15 cellular contexts compared by ENCODE assay signal in genomic region chr4:99059550-99059949, GRCh38. TPM values are rescaled to one million over a fixed set of nuclear protein-coding genes. Genes with fewer than 3 reads are reported as not detected.
DNase-seq lines count a peak whose midpoint lies in the region; ATAC-seq, FAIRE-seq and TF ChIP-seq lines count a peak whose summit lies in the region.
"Had no signal": no experiment of that assay in that cellular context is flagged by ENCODE, and none has a peak within 500 bp of the region (broad histone marks: within the 10 kb centered on the region; RNA-seq: fewer than 3 reads in every experiment).

No MANE protein-coding gene starts in this region.

- H3K27ac Mint-ChIP-seq in CD8-positive, alpha-beta T cell = peak overlapping the region; percentile 74
- peak overlapping the region; percentile 78 for H3K27ac Mint-ChIP-seq in osteocyte (ENCODE audit: unreplicated experiment)
- H3K27ac Mint-ChIP-seq: activated naive CD8-positive, alpha-beta T cell; natural killer cell had no signal

- H3K27ac ChIP-seq in CD8-positive, alpha-beta T cell (ENCODE audit: low read depth, low read length) = no peak overlapping the region
- H3K27ac ChIP-seq in PC-9 (peak overlapping the region; percentile 85), endothelial cell of umbilical vein (ENCODE audit: insufficient read depth, low read depth, low read length) (peak overlapping the region; percentile 56)

- H3K4me1 ChIP-seq in CD8-positive, alpha-beta T cell (ENCODE audit: insufficient read depth, low read length) = peaks cover 3% of the 10 kb centered on the region
- peaks cover 23% of the 10 kb centered on the region for H3K4me1 ChIP-seq in PC-9 (replicated peaks; ENCODE audit: insufficient read depth)
- H3K4me1 ChIP-seq in endothelial cell of umbilical vein (ENCODE audit: control insufficient read depth, extremely low read depth, insufficient read depth, low read length) = peaks cover 23% of the 10 kb centered on the region

- H3K9ac ChIP-seq in endothelial cell of umbilical vein (replicated peaks; ENCODE audit: extremely low read depth, insufficient read depth, low read length) = peak overlapping the region; percentile 1

- H3K9me2 ChIP-seq in PC-9 (ENCODE audit: insufficient read depth) = no peaks in the 10 kb centered on the region

- dilution Hi-C loops in endothelial cell of umbilical vein (cut with MboI; ENCODE audit: extremely low pct_ligation_motif_present, low sequenced_read_pairs) = no loop called here

- H3F3A ChIP-seq in PC-9 (ENCODE audit: insufficient read depth, low read depth) = peaks cover 20% of the 10 kb centered on the region

- no peaks in the 10 kb centered on the region for H3K27me3 ChIP-seq in CD8-positive, alpha-beta T cell (ENCODE audit: insufficient read depth, low read length)
- H3K27me3 ChIP-seq in PC-9 (ENCODE audit: insufficient read depth, low read depth) = no peaks in the 10 kb centered on the region
- H3K27me3 ChIP-seq in endothelial cell of umbilical vein (ENCODE audit: control insufficient read depth in 2 of 2, insufficient read depth in 2 of 2, low read length in 2 of 2) = no peaks in the 10 kb centered on the region

- DNase-seq in CD8-positive, alpha-beta T cell = no peak
- no peak for DNase-seq in PC-9
- no peak for DNase-seq in endothelial cell of umbilical vein (ENCODE audit: low read depth, low spot score)
- no peak for DNase-seq in osteocyte (ENCODE audit: extremely low spot score, unreplicated experiment)
- no peak for DNase-seq in GM19239 (ENCODE audit: insufficient read length, low spot score)
- no peak for DNase-seq in NCI-H1048 (lab: John Stamatoyannopoulos, UW)
- DNase-seq in activated effector memory CD4-positive, alpha-beta T cell treated with Interleukin-2 at 50 U/mL for 16 hours = no peak
- DNase-seq in GM19238 (ENCODE audit: insufficient read length, low spot score) = no peak
- DNase-seq: activated CD4-positive, alpha-beta T cell treated with anti-CD3 and anti-CD28 coated beads, Interleukin-2, amount 50 U/mL, for 1 hour; caudate nucleus; effector CD8-positive, alpha-beta T cell; natural killer cell; NCI-H1694 treated with DMSO at 0.1 percent for 48 hours had no signal

- H2AFZ ChIP-seq in PC-9 (0 out of 2 replicates have a peak overlapping the region, but pooled peaks have one; percentile 37), endothelial cell of umbilical vein (ENCODE audit: low read depth, low read length) (no peak overlapping the region)

- intact Hi-C loops in CD8-positive, alpha-beta T cell (cut with DNase I, micrococcal nuclease) = no loop called here
- intact Hi-C loops in PC-9 (cut with micrococcal nuclease; ENCODE audit: unreplicated experiment) = loop anchor here (5.0 kb wide), 1 partner anchor 62 kb away; the partner anchor contains the start of gene METAP1
- intact Hi-C loops in endothelial cell of umbilical vein (cut with micrococcal nuclease) = loop anchor here (5.0 kb wide), 1 partner anchor 907 kb away; no protein-coding TSS in a partner anchor

- no peak overlapping the region for H3K4me3 ChIP-seq in CD8-positive, alpha-beta T cell (ENCODE audit: low read depth, low read length)
- H3K4me3 ChIP-seq in PC-9 (no peak overlapping the region), endothelial cell of umbilical vein (replicated peaks in 1 of 3; ENCODE audit: insufficient read depth in 1 of 3, low read depth in 1 of 3, low read length in 3 of 3) (no peak overlapping the region)

- BruUV-seq in PC-9 (replicated peaks; lab: Mats Ljungman, UMichigan) (no TSS peak), endothelial cell of umbilical vein (replicated peaks; lab: Mats Ljungman, UMichigan) (no TSS peak)

- H4K20me1 ChIP-seq in PC-9 (ENCODE audit: insufficient read depth) = no peaks in the 10 kb centered on the region
- no peaks in the 10 kb centered on the region for H4K20me1 ChIP-seq in endothelial cell of umbilical vein (replicated peaks; ENCODE audit: control insufficient read depth, extremely low read depth, insufficient read depth, low read length)

- H3K9me3 Mint-ChIP-seq in CD8-positive, alpha-beta T cell = no peaks in the 10 kb centered on the region
- peaks cover 4% of the 10 kb centered on the region for H3K9me3 Mint-ChIP-seq in osteocyte (ENCODE audit: unreplicated experiment)
- H3K9me3 Mint-ChIP-seq: natural killer cell had no signal

- H3K9me3 ChIP-seq in CD8-positive, alpha-beta T cell (ENCODE audit: low read length) = no peaks in the 10 kb centered on the region
- H3K9me3 ChIP-seq in PC-9 (ENCODE audit: insufficient read depth, low read depth) = no peaks in the 10 kb centered on the region
- no peaks in the 10 kb centered on the region for H3K9me3 ChIP-seq in endothelial cell of umbilical vein (replicated peaks; ENCODE audit: control insufficient read depth, insufficient read depth, low read length)

- H3K4me3 Mint-ChIP-seq in CD8-positive, alpha-beta T cell = no peak overlapping the region
- H3K4me3 Mint-ChIP-seq in osteocyte (ENCODE audit: unreplicated experiment) = no peak overlapping the region
- H3K4me3 Mint-ChIP-seq: activated naive CD8-positive, alpha-beta T cell; natural killer cell had no signal

- H3K9me1 ChIP-seq in endothelial cell of umbilical vein (replicated peaks; ENCODE audit: control insufficient read depth, extremely low read depth, insufficient read depth, low read length) = no peaks in the 10 kb centered on the region

- no peaks in the 10 kb centered on the region for H3K27me3 Mint-ChIP-seq in CD8-positive, alpha-beta T cell (ENCODE audit: low read depth)
- H3K27me3 Mint-ChIP-seq in osteocyte (ENCODE audit: unreplicated experiment) = no peaks in the 10 kb centered on the region
- H3K27me3 Mint-ChIP-seq: activated naive CD8-positive, alpha-beta T cell had no signal

- CTCF ChIA-PET in CD8-positive, alpha-beta T cell (lab: Charles Lee) = interaction anchor here (13.9 kb wide), 1 partner anchor 64 kb away, joined by 251 read pairs; the partner anchor contains the start of gene METAP1
- CTCF ChIA-PET in PC-9 (lab: Charles Lee) = no interaction called here
- CTCF ChIA-PET in endothelial cell of umbilical vein (lab: Charles Lee) = interaction anchor here (0.8 to 1.4 kb wide), 2 partner anchors 8 to 64 kb away, joined by 3 to 5 read pairs; partner anchors contain the start of gene METAP1

- H3K36me3 ChIP-seq in CD8-positive, alpha-beta T cell (ENCODE audit: insufficient read depth, low read length) = peaks cover 5% of the 10 kb centered on the region
- H3K36me3 ChIP-seq in PC-9 (ENCODE audit: low read depth) = peaks cover 39% of the 10 kb centered on the region
- peaks cover 3 to 5% of the 10 kb centered on the region in 2 experiments for H3K36me3 ChIP-seq in endothelial cell of umbilical vein (ENCODE audit: control insufficient read depth in 2 of 2, extremely low read depth in 1 of 2, insufficient read depth in 2 of 2, low read length in 2 of 2)

- TF ChIP-seq POLR2A in endothelial cell of umbilical vein (IDR thresholded peaks at IDR 0.05; ENCODE audit: low read depth, low read length) = no peak

- no peak for TF ChIP-seq CTCF in CD8-positive, alpha-beta T cell (IDR thresholded peaks at IDR 0.05)
- TF ChIP-seq CTCF in PC-9 (conservative IDR thresholded peaks at IDR 0.05) = no peak
- no peak for TF ChIP-seq CTCF in endothelial cell of umbilical vein (IDR thresholded peaks at IDR 0.05; ENCODE audit: extremely low read depth in 1 of 2, insufficient read depth in 1 of 2, low read depth in 1 of 2, low read length in 2 of 2)
- TF ChIP-seq CTCF in osteocyte (IDR thresholded peaks at IDR 0.05) = no peak

- no peaks in the 10 kb centered on the region for H3K79me2 ChIP-seq in PC-9 (ENCODE audit: low read depth)
- no peaks in the 10 kb centered on the region for H3K79me2 ChIP-seq in endothelial cell of umbilical vein (ENCODE audit: control insufficient read depth, insufficient read depth, low read length)

- H3K36me3 Mint-ChIP-seq in CD8-positive, alpha-beta T cell = peaks cover 60% of the 10 kb centered on the region
- peaks cover 45% of the 10 kb centered on the region for H3K36me3 Mint-ChIP-seq in osteocyte (ENCODE audit: unreplicated experiment)

- POLR2A ChIA-PET in CD8-positive, alpha-beta T cell (lab: Charles Lee) = interaction anchor here (1.4 kb wide), 1 partner anchor 64 kb away, joined by 3 read pairs; the partner anchor contains the start of gene METAP1
- POLR2A ChIA-PET in PC-9 (lab: Charles Lee; ENCODE audit: unreplicated experiment) = interaction anchor here (1.2 kb wide), 1 partner anchor 29 kb away, joined by 5 read pairs; the partner anchor contains the start of gene ADH5
- POLR2A ChIA-PET in endothelial cell of umbilical vein (lab: Charles Lee) = no interaction called here

- ATAC-seq in CD8-positive, alpha-beta T cell = no peak
- ATAC-seq: natural killer cell had no signal

- peak overlapping the region; percentile 30; the same call in 1 of the 2 replicates for H3K4me2 ChIP-seq in PC-9
- H3K4me2 ChIP-seq in endothelial cell of umbilical vein (ENCODE audit: insufficient read depth, low read length) = peak overlapping the region; percentile 40

- H3K4me1 Mint-ChIP-seq in CD8-positive, alpha-beta T cell (ENCODE audit: low read depth) = peaks cover 6% of the 10 kb centered on the region
- peaks cover 24% of the 10 kb centered on the region for H3K4me1 Mint-ChIP-seq in osteocyte (ENCODE audit: unreplicated experiment)

- FAIRE-seq in endothelial cell of umbilical vein (lab: Jason Lieb, UNC) (no peak), GM19239 (lab: Jason Lieb, UNC) (no peak)
- FAIRE-seq: TTC549 had no signal

TF ChIP-seq in endothelial cell of umbilical vein, 7 proteins besides CTCF, POLR2A, EP300 and RAD21:
- TF ChIP-seq POLR2AphosphoS5 (IDR thresholded peaks at IDR 0.05; ENCODE audit: insufficient read depth, low read depth, low read length) = no peak
- no peak for TF ChIP-seq FOS (IDR thresholded peaks at IDR 0.05; ENCODE audit: borderline replicate concordance, insufficient read depth, low read length)
- no peak for TF ChIP-seq MAX (IDR thresholded peaks at IDR 0.05; ENCODE audit: insufficient read depth, insufficient read length)
- TF ChIP-seq GATA2 (IDR thresholded peaks at IDR 0.05; ENCODE audit: insufficient read depth, insufficient read length, low read depth, low read length) = no peak
- no peak for TF ChIP-seq JUN (IDR thresholded peaks at IDR 0.05; ENCODE audit: borderline replicate concordance, insufficient read depth, insufficient read length, low read depth)

RNA-seq across cellular contexts. Expression of gene ADH5, which starts 29.0 kb away (rescaled TPM):
- 10 to 100 TPM; 50.0 to 51.7 TPM for total RNA-seq in CD8-positive, alpha-beta T cell
- 76.9 and 94.7 TPM in 2 replicates for total RNA-seq in PC-9 (2021)
- total RNA-seq in endothelial cell of umbilical vein = 101 and 103 TPM in 2 replicates
- 53.4 and 89.2 TPM in 2 replicates for polyA plus RNA-seq in endothelial cell of umbilical vein
- 80.2 and 85.1 TPM in 2 replicates for polyA plus RNA-seq in endothelial cell of umbilical vein (2011; cell fraction: cytosol; rRNA removed)
- polyA plus RNA-seq in endothelial cell of umbilical vein (2011; cell fraction: nucleus; rRNA removed) = 56.9 and 85.4 TPM in 2 replicates
- 77.6 and 134 TPM in 2 replicates for polyA plus RNA-seq in endothelial cell of umbilical vein (2012)
- polyA minus RNA-seq in endothelial cell of umbilical vein = 113 and 124 TPM in 2 replicates
- polyA minus RNA-seq in endothelial cell of umbilical vein (2011; cell fraction: cytosol; rRNA and poly(A)+ RNA removed) = 40.4 TPM
- polyA minus RNA-seq in endothelial cell of umbilical vein (2011; cell fraction: nucleus; rRNA and poly(A)+ RNA removed) = 23.3 and 27.9 TPM in 2 replicates
- 136 and 142 TPM in 2 replicates for total RNA-seq in osteocyte

Comparison
In these comparisons a context has a peak if more than half of its experiments do, and no peak if none do; other contexts are left out.
1. intact Hi-C loops: an anchor here in PC-9 (5.0 kb wide) and endothelial cell of umbilical vein (5.0 kb wide); none called in CD8-positive, alpha-beta T cell.